ENCODE assay signal across 1 cellular context in the genomic region with DNA sequence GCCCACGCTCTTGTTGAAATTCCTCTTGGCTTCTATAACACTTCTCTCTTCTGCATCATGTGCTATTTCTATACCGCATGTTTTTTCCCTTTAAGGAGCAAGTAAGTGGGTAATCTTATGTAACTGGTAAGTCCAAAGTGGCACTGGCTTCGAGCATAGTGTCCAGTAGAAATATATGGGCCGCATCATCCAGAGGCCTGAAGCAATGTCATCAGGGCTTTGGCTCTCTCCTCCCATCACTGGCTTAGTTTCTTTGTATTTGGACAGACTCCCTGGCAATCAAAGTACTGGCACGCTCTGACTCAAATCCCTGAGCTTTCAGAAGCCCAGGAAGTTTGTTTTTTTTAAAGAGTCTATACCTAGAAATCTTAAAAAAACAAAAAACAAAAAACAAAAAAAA.
TF ChIP-seq lines count a peak whose summit lies in the region.

No MANE protein-coding gene starts in this region.

TF ChIP-seq in liver, 16 proteins besides CTCF, POLR2A, EP300 and RAD21 (continued from another document):
- TF ChIP-seq, protein P1, sequence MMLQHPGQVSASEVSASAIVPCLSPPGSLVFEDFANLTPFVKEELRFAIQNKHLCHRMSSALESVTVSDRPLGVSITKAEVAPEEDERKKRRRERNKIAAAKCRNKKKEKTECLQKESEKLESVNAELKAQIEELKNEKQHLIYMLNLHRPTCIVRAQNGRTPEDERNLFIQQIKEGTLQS (IDR thresholded peaks at IDR 0.05) = no peak
- TF ChIP-seq GABPA (IDR thresholded peaks at IDR 0.05 in 1 of 2, conservative IDR thresholded peaks at IDR 0.05 in 1 of 2) = no peak
- TF ChIP-seq, protein P2, sequence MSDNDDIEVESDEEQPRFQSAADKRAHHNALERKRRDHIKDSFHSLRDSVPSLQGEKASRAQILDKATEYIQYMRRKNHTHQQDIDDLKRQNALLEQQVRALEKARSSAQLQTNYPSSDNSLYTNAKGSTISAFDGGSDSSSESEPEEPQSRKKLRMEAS (IDR thresholded peaks at IDR 0.05) = peak; percentile 37
